ENCODE assay signal across 17 cellular contexts in genomic region chr1:167756760-167757405, GRCh38. TPM values are rescaled to one million over a fixed set of nuclear protein-coding genes. Genes with fewer than 3 reads are reported as not detected.
A peak's percentile ranks its signal among the peaks of the same experiment; 100 is the strongest.
DNase-seq lines count a peak whose midpoint lies in the region; ATAC-seq, FAIRE-seq and TF ChIP-seq lines count a peak whose summit lies in the region.
"Had no signal": no experiment of that assay in that cellular context is flagged by ENCODE, and none has a peak within 500 bp of the region (broad histone marks: within the 10 kb centered on the region; RNA-seq: fewer than 3 reads in every experiment).

No MANE protein-coding gene starts in this region.

- TF ChIP-seq EP300 in HepG2 (IDR thresholded peaks at IDR 0.05; ENCODE audit: low read depth in 2 of 2, low read length in 2 of 2) (no peak), HepG2 (CRISPR knock-in tag; IDR thresholded peaks at IDR 0.05; ENCODE audit: borderline replicate concordance) (no peak)

- in situ Hi-C loops in HepG2 (cut with HindIII; ENCODE audit: extremely low pct_ligation_motif_present, low pct_unique_long_range_greater_than_20kb): no loop called here

- TF ChIP-seq CTCF in liver (IDR thresholded peaks at IDR 0.05; ENCODE audit: low read depth, low read length, missing input control) (no peak), HepG2 (CRISPR knock-in tag; IDR thresholded peaks at IDR 0.05) (no peak), body of pancreas (IDR thresholded peaks at IDR 0.05) (no peak), esophagus squamous epithelium (IDR thresholded peaks at IDR 0.05) (no peak)

- FAIRE-seq in HepG2 (lab: Jason Lieb, UNC): no peak
- FAIRE-seq: H54 had no signal

- H3K4me2 ChIP-seq in HepG2 (ENCODE audit: low read depth, low read length): no peak overlapping the region

- CTCF ChIA-PET in HepG2 (lab: Yijun Ruan, JAX; ENCODE audit: low intra/inter-chr PET ratio, low total read pairs): no interaction called here

- TF ChIP-seq RAD21 in liver (IDR thresholded peaks at IDR 0.05) (no peak), HepG2 (CRISPR knock-in tag; IDR thresholded peaks at IDR 0.05) (no peak)

- H3K4me1 ChIP-seq in liver (ENCODE audit: control insufficient read depth in 4 of 4, insufficient read depth in 4 of 4, low read length in 3 of 4) (peaks cover 2 to 10% (median 8%) of the 10 kb centered on the region in 4 donors), HepG2 (ENCODE audit: insufficient read depth, low read length) (peaks cover 33% of the 10 kb centered on the region), body of pancreas (peaks cover 41% of the 10 kb centered on the region), aorta (ENCODE audit: control insufficient read depth in 1 of 2, insufficient read depth in 2 of 2, low read length in 2 of 2) (peaks cover 3% of the 10 kb centered on the region in 2 donors), esophagus squamous epithelium (peaks cover 0 to 68% (median 26%) of the 10 kb centered on the region in 3 donors)

- intact Hi-C loops in HepG2 (cut with micrococcal nuclease; ENCODE audit: unreplicated experiment): loop anchor here (5.0 kb wide), 1 partner anchor 35 kb away; the partner anchor contains the start of gene MPZL1
- intact Hi-C loops in body of pancreas (cut with DNase I): no loop called here
- intact Hi-C loops in aorta (cut with DNase I): no loop called here
- intact Hi-C loops in esophagus squamous epithelium (cut with DNase I): no loop called here

- TF ChIP-seq POLR2A in HepG2 (IDR thresholded peaks at IDR 0.05; ENCODE audit: insufficient read depth in 1 of 2, low read depth in 2 of 2, low read length in 2 of 2) (no peak), body of pancreas (IDR thresholded peaks at IDR 0.05) (no peak), esophagus squamous epithelium (IDR thresholded peaks at IDR 0.05) (no peak)

- BruUV-seq in HepG2 (replicated peaks; lab: Mats Ljungman, UMichigan): no TSS peak

- H3K79me2 ChIP-seq in HepG2 (ENCODE audit: insufficient read depth, low read length): peaks cover 33% of the 10 kb centered on the region

- H3K36me3 ChIP-seq in liver (ENCODE audit: control insufficient read depth in 4 of 4, insufficient read depth in 3 of 4, low read depth in 1 of 4, low read length in 3 of 4) (no peaks in the 10 kb centered on the region), HepG2 (replicated peaks in 1 of 2; ENCODE audit: control insufficient read depth in 1 of 2, insufficient read depth in 2 of 2, low read length in 2 of 2) (peaks cover 0 to 1% of the 10 kb centered on the region in 2 experiments; a peak in 1 of 5 replicates), body of pancreas (replicated peaks in 1 of 2; ENCODE audit: insufficient read depth in 1 of 2, low read depth in 2 of 2) (no peaks in the 10 kb centered on the region), aorta (ENCODE audit: control insufficient read depth in 1 of 2, insufficient read depth in 2 of 2, low read length in 1 of 2) (peaks cover 0 to 2% of the 10 kb centered on the region in 2 donors), esophagus squamous epithelium (peaks cover 0 to 4% (median 0%) of the 10 kb centered on the region in 3 donors)
- H3K36me3 ChIP-seq: vagina had no signal

- no peaks in the 10 kb centered on the region for H3K9me3 ChIP-seq in liver (ENCODE audit: control insufficient read depth in 4 of 4, low read length in 3 of 4)
- H3K9me3 ChIP-seq in HepG2 (ENCODE audit: low read length): no peaks in the 10 kb centered on the region
- no peaks in the 10 kb centered on the region for H3K9me3 ChIP-seq in body of pancreas
- no peaks in the 10 kb centered on the region for H3K9me3 ChIP-seq in aorta (ENCODE audit: control insufficient read depth, low read length)
- no peaks in the 10 kb centered on the region for H3K9me3 ChIP-seq in esophagus squamous epithelium
- H3K9me3 ChIP-seq: vagina had no signal

- H3K4me3 ChIP-seq in liver (ENCODE audit: low read depth in 1 of 3, low read length in 3 of 3) (no peak overlapping the region), HepG2 (replicated peaks in 1 of 3; ENCODE audit: insufficient read depth in 1 of 3, low read depth in 2 of 3, low read length in 3 of 3) (no peak overlapping the region), body of pancreas (no peak overlapping the region), aorta (ENCODE audit: low read length in 2 of 2) (no peak overlapping the region), esophagus squamous epithelium (no peak overlapping the region)
- H3K4me3 ChIP-seq: vagina had no signal

- no peak for DNase-seq in HepG2 (ENCODE audit: low spot score)
- peak in 3 of 4 donors; percentile 11 to 14 (median 14) for DNase-seq in body of pancreas
- DNase-seq in left lobe of liver (ENCODE audit: low spot score): no peak
- DNase-seq in aorta: no peak
- no peak for DNase-seq in esophagus squamous epithelium (lab: John Stamatoyannopoulos, UW)
- no peak for DNase-seq in SW480 (ENCODE audit: low spot score)
- DNase-seq: activated CD4-positive, alpha-beta T cell treated with anti-CD3 and anti-CD28 coated beads for 48 hours; central memory CD4-positive, alpha-beta T cell; DND-41; NCI-H1105; SIG-M5; stimulated activated CD4-positive, alpha-beta T cell treated with anti-CD3 and anti-CD28 coated beads, Interleukin-12 subunit alpha, Interleukin-12 subunit beta, amount 100 ng/mL, for 4 hours had no signal

- H3K27ac ChIP-seq in liver (ENCODE audit: low read depth in 1 of 2, low read length in 2 of 2) (no peak overlapping the region), HepG2 (ENCODE audit: extremely low read length, insufficient read depth, low read length) (no peak overlapping the region), body of pancreas (peak overlapping the region in 1 of 4 donors; percentile 30), aorta (ENCODE audit: low read depth in 1 of 2, low read length in 2 of 2) (no peak overlapping the region), esophagus squamous epithelium (no peak overlapping the region)
- H3K27ac ChIP-seq: vagina had no signal

- 69% methylated on average over 7 of the region's 7 CpGs for WGBS in liver
- WGBS in HepG2 (ENCODE audit: low lambda C conversion rate): 82% methylated on average over 6 of the region's 7 CpGs
- 20 to 32% methylated on average over 7 of the region's 7 CpGs for WGBS in body of pancreas, 2 donors
- WGBS in aorta, 2 donors: 24 to 27% methylated on average over 7 of the region's 7 CpGs
- WGBS in esophagus squamous epithelium, 2 donors: 51 to 58% methylated on average over 7 of the region's 7 CpGs

- H3K9ac ChIP-seq in liver (ENCODE audit: low read depth in 1 of 2, low read length in 2 of 2) (no peak overlapping the region), HepG2 (ENCODE audit: insufficient read depth, low read depth, low read length) (no peak overlapping the region)

- H4K20me1 ChIP-seq in HepG2 (ENCODE audit: insufficient read depth, low read length): peaks cover 2% of the 10 kb centered on the region

- ATAC-seq in HepG2 (no peak), body of pancreas (peak; percentile 58), left lobe of liver (peak; percentile 24), aorta (ENCODE audit: low FRiP score) (peak; percentile 27), HG03460 (IDR thresholded peaks at IDR 0.05; ENCODE audit: unreplicated experiment) (no peak)
- ATAC-seq: activated T-helper 17 cell treated with anti-CD3 and anti-CD28 coated beads, Interleukin-2, amount 50 U/mL, for 72 hours had no signal

- POLR2A ChIA-PET in HepG2 (lab: Yijun Ruan, JAX): no interaction called here

- H3K27me3 ChIP-seq in liver (ENCODE audit: control insufficient read depth in 4 of 4, insufficient read depth in 4 of 4, low read length in 3 of 4) (no peaks in the 10 kb centered on the region), HepG2 (ENCODE audit: control insufficient read depth in 1 of 2, insufficient read depth in 2 of 2, low read length in 2 of 2) (no peaks in the 10 kb centered on the region), body of pancreas (no peaks in the 10 kb centered on the region), aorta (ENCODE audit: control insufficient read depth in 1 of 2, insufficient read depth in 2 of 2, low read length in 1 of 2) (no peaks in the 10 kb centered on the region), esophagus squamous epithelium (no peaks in the 10 kb centered on the region)
- H3K27me3 ChIP-seq: vagina had no signal

- H2AFZ ChIP-seq in HepG2 (ENCODE audit: low read length): no peak overlapping the region

TF ChIP-seq in liver, 16 proteins besides CTCF, POLR2A, EP300 and RAD21:
- TF ChIP-seq SP1 (IDR thresholded peaks at IDR 0.05) (no peak), NR2F2 (IDR thresholded peaks at IDR 0.05) (peak; percentile 29), RXRA (IDR thresholded peaks at IDR 0.05) (no peak)

TF ChIP-seq in HepG2, 621 proteins besides CTCF, POLR2A, EP300 and RAD21 (continues in another document):
- TF ChIP-seq ZFP41 (CRISPR knock-in tag; IDR thresholded peaks at IDR 0.05; ENCODE audit: borderline replicate concordance) (no peak), SP5 (CRISPR knock-in tag; IDR thresholded peaks at IDR 0.05; ENCODE audit: borderline replicate concordance, low read depth) (no peak)

RNA-seq across cellular contexts. Expression of gene MPZL1, which starts 35.1 kb away (rescaled TPM):
- total RNA-seq in liver (10 to 100 TPM; 20.8 to 26.1 TPM), HepG2 (2016; rRNA removed; fragmentation: Illumina TruSeq; extraction: Trizol) (43.9 and 68.7 TPM in 2 replicates), body of pancreas (10 to 100 TPM; 19.8 to 28.5 TPM), left lobe of liver (17.8 TPM), aorta (100 to 1,000 TPM; 101 to 148 TPM), esophagus squamous epithelium (10 to 100 TPM; 36.6 to 80.5 (median 74.3) TPM)
- polyA plus RNA-seq in liver (10 to 100 TPM; 11.3 to 12.8 TPM), HepG2 (2011; rRNA removed) (38.0 and 40.1 TPM in 2 replicates), aorta (10 to 100 TPM; 21.7 to 58.8 TPM)
- 32.2 and 32.5 TPM in 2 replicates for total RNA-seq in HepG2 (2016; cell fraction: cytosol; rRNA removed; fragmentation: Illumina TruSeq; extraction: Trizol; ENCODE audit: low read depth)
- total RNA-seq in HepG2 (2016; cell fraction: insoluble cytoplasmic fraction; rRNA removed; fragmentation: Illumina TruSeq; extraction: Trizol): 37.7 and 65.7 TPM in 2 replicates
- total RNA-seq in HepG2 (2016; cell fraction: membrane; rRNA removed; fragmentation: Illumina TruSeq; extraction: Trizol): 33.4 and 37.7 TPM in 2 replicates
- 62.3 and 75.4 TPM in 2 replicates for total RNA-seq in HepG2 (2016; cell fraction: nucleus; rRNA removed; fragmentation: Illumina TruSeq; extraction: Trizol)
- 16.8 and 31.1 TPM in 2 replicates for polyA plus RNA-seq in HepG2 (2011; cell fraction: cytosol; rRNA removed)
- 16.0 and 18.0 TPM in 2 replicates for polyA plus RNA-seq in HepG2 (2011; cell fraction: nucleus; rRNA removed)
- 41.2 and 46.3 TPM in 2 replicates for polyA plus RNA-seq in HepG2 (2012)
- polyA plus RNA-seq in HepG2 (2016; cell fraction: cytosol; fragmentation: Illumina TruSeq; extraction: Trizol; ENCODE audit: low read depth): 9.7 and 14.9 TPM in 2 replicates
- polyA plus RNA-seq in HepG2 (2016; cell fraction: insoluble cytoplasmic fraction; fragmentation: Illumina TruSeq; extraction: Trizol; ENCODE audit: low read depth): 43.0 and 47.2 TPM in 2 replicates
- polyA plus RNA-seq in HepG2 (2016; cell fraction: membrane; fragmentation: Illumina TruSeq; extraction: Trizol; ENCODE audit: low read depth): 21.1 and 21.8 TPM in 2 replicates
- polyA plus RNA-seq in HepG2 (2016; cell fraction: nucleus; fragmentation: Illumina TruSeq; extraction: Trizol; ENCODE audit: insufficient read depth, low read depth): 99.6 and 104 TPM in 2 replicates
- polyA minus RNA-seq in HepG2 (2011; rRNA and poly(A)+ RNA removed; ENCODE audit: low replicate concordance): 23.5 and 65.7 TPM in 2 replicates
- 37.6 and 52.6 TPM in 2 replicates for polyA minus RNA-seq in HepG2 (2011; cell fraction: cytosol; rRNA and poly(A)+ RNA removed)
- 26.1 and 36.4 TPM in 2 replicates for polyA minus RNA-seq in HepG2 (2011; cell fraction: nucleus; rRNA and poly(A)+ RNA removed)

Comparison
In these comparisons a context has a peak if more than half of its experiments do, and no peak if none do; other contexts are left out.
1. ATAC-seq: peak in body of pancreas (single experiment), left lobe of liver (single experiment) and aorta (single experiment); none in HepG2 (single experiment) and HG03460 (single experiment).
2. DNase-seq: peak in body of pancreas (3 of 4); none in HepG2 (single experiment), left lobe of liver (single experiment), aorta (0 of 2), esophagus squamous epithelium (single experiment) and SW480 (single experiment).